Comparison of ENCODE assay signal across 8 cellular contexts in genomic region chr17:35022536-35023063, GRCh38. TPM values are rescaled to one million over a fixed set of nuclear protein-coding genes. Genes with fewer than 3 reads are reported as not detected.
DNase-seq lines count a peak whose midpoint lies in the region; ATAC-seq and TF ChIP-seq lines count a peak whose summit lies in the region.

No MANE protein-coding gene starts in this region.

- no peak for ATAC-seq in GM19023 (IDR thresholded peaks at IDR 0.05; ENCODE audit: unreplicated experiment)

- peak overlapping the region; percentile 54 for H3K4me3 Mint-ChIP-seq in chondrocyte (ENCODE audit: unreplicated experiment)

- H3K27me3 Mint-ChIP-seq in chondrocyte (ENCODE audit: low read depth): no peaks in the 10 kb centered on the region

- DNase-seq in G401 (ENCODE audit: low spot score) (peak; percentile 59), chondrocyte (ENCODE audit: low spot score) (peak; percentile 96), lower leg skin (ENCODE audit: low spot score in 2 of 2) (peak; percentile 62 to 91), DMS 273 (lab: John Stamatoyannopoulos, UW; ENCODE audit: unreplicated experiment) (no peak)
- DNase-seq in activated CD4-positive, alpha-beta T cell treated with anti-CD3 and anti-CD28 coated beads for 48 hours: peak; percentile 83
- DNase-seq in stimulated activated CD4-positive, alpha-beta T cell treated with anti-CD3 and anti-CD28 coated beads, TNF-alpha, amount 100 ng/mL, for 1 hour (ENCODE audit: low read depth in 3 of 3, low spot score in 1 of 3): peak; percentile 39 to 52 (median 46)

- TF ChIP-seq CTCF in Loucy (conservative IDR thresholded peaks at IDR 0.05; ENCODE audit: low read length) (no peak), chondrocyte (IDR thresholded peaks at IDR 0.05) (peak; percentile 71), lower leg skin (IDR thresholded peaks at IDR 0.05) (no peak)

- H3K79me2 ChIP-seq in Loucy (ENCODE audit: insufficient read depth, low read length): no peaks in the 10 kb centered on the region

- peak overlapping the region; percentile 60 for H3K9ac ChIP-seq in Loucy (ENCODE audit: low read depth, low read length, poor library complexity, severe bottlenecking)

- H3K9me2 ChIP-seq in Loucy (replicated peaks; ENCODE audit: low read depth, low read length): no peaks in the 10 kb centered on the region

- H3K4me1 Mint-ChIP-seq in chondrocyte (ENCODE audit: low read depth): peaks cover 41% of the 10 kb centered on the region

- peak overlapping the region; percentile 55; the same call in 1 of the 2 replicates for H2AFZ ChIP-seq in Loucy (ENCODE audit: low read length)

- in situ Hi-C loops in G401 (cut with HindIII; ENCODE audit: low sequenced_read_pairs): no loop called here

- H3K36me3 Mint-ChIP-seq in chondrocyte (ENCODE audit: low read depth): peaks cover 10% of the 10 kb centered on the region

- H3K9me3 Mint-ChIP-seq in chondrocyte (ENCODE audit: low read depth): no peaks in the 10 kb centered on the region

- peaks cover 6% of the 10 kb centered on the region; the same call in 1 of the 2 replicates for H3K36me3 ChIP-seq in Loucy (ENCODE audit: insufficient read depth, low read length)

- H3K9me3 ChIP-seq in Loucy (ENCODE audit: insufficient read depth, low read depth, low read length): no peaks in the 10 kb centered on the region

- no peak for TF ChIP-seq POLR2A in lower leg skin (IDR thresholded peaks at IDR 0.05)

- 45 to 47% methylated on average over 7 to 8 of the region's 8 CpGs for WGBS in lower leg skin, 2 donors

- H3F3A ChIP-seq in Loucy (ENCODE audit: low read depth): 0 out of 2 replicates have a peak, but pooled peaks cover 3% of the 10 kb centered on the region

- intact Hi-C loops in lower leg skin (cut with DNase I; ENCODE audit: low total_unique reads): no loop called here

- H3K4me1 ChIP-seq in Loucy (ENCODE audit: insufficient read depth, low read length, poor library complexity, severe bottlenecking): peaks cover 14% of the 10 kb centered on the region

- H4K20me1 ChIP-seq in Loucy (ENCODE audit: insufficient read depth, low read length, poor library complexity, severe bottlenecking): no peaks in the 10 kb centered on the region

- H3K4me3 ChIP-seq in Loucy (ENCODE audit: low read length, poor library complexity, severe bottlenecking): peak overlapping the region; percentile 65
- H3K4me3 ChIP-seq in lower leg skin (ENCODE audit: low read depth, poor library complexity, severe bottlenecking): no peak overlapping the region

- H3K4me2 ChIP-seq in Loucy (ENCODE audit: low read depth, low read length, poor library complexity, severe bottlenecking): peak overlapping the region; percentile 83

- peak overlapping the region; percentile 99 for H3K27ac Mint-ChIP-seq in chondrocyte (ENCODE audit: unreplicated experiment)

- no peaks in the 10 kb centered on the region for H3K27me3 ChIP-seq in Loucy (ENCODE audit: insufficient read depth, low read length, poor library complexity, severe bottlenecking)

RNA-seq across cellular contexts. Expression of gene RFFL, which starts 40.9 kb away (rescaled TPM):
- 6.5 and 13.0 TPM in 2 replicates for total RNA-seq in G401 (2014; rRNA removed; shearing (Covaris generic))
- total RNA-seq in chondrocyte (11.1 to 16.5 TPM (median 14.0 TPM) in 3 replicates), lower leg skin (10 to 100 TPM; 16.5 to 31.9 (median 21.4) TPM)

RNA-seq across cellular contexts. Expression of gene LIG3, which starts 42.3 kb away (rescaled TPM):
- 38.8 and 49.3 TPM in 2 replicates for total RNA-seq in G401 (2014; rRNA removed; shearing (Covaris generic))
- total RNA-seq in chondrocyte: 26.0 to 40.4 TPM (median 28.8 TPM) in 3 replicates
- total RNA-seq in lower leg skin: 10 to 100 TPM; 13.7 to 67.6 (median 29.9) TPM
